ENCODE assay signal across 20 cellular contexts in the genomic region with DNA sequence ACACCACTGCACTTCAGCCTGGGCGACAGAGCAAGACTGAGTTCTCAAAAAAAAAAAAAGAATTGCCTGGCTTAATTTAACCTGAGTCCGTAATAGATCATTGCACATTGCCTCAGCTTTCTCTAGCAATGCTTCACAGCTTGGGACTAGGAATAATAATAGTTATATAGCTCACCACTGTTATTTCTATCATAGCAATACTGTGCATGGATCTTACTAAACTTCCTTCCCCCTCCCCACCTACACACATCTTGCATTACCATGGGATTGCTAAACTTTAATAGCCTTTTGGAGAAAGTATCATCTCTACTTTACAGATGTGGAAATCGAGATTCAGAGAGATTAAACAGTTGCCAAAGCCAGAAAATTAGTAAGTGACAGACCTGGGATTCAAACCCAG.
"Had no signal": no experiment of that assay in that cellular context is flagged by ENCODE, and none has a peak within 500 bp of the region (broad histone marks: within the 10 kb centered on the region; RNA-seq: fewer than 3 reads in every experiment).

No MANE protein-coding gene starts in this region.

- H3K4me3 ChIP-seq: PC-9 had no signal

- ATAC-seq: activated CD8-positive, alpha-beta memory T cell treated with anti-CD3 and anti-CD28 coated beads, Interleukin-2, amount 10 ng/mL, durations not matched to agents 7 days and 5 days had no signal

- H3K27ac Mint-ChIP-seq: activated B cell treated with CpG ODN at 0.5 μM for 24 hours; activated CD4-positive, alpha-beta T cell treated with anti-CD3 and anti-CD28 coated beads, Interleukin-2, amount 10 ng/mL, durations not matched to agents 24 days and 14 days; activated CD8-positive, alpha-beta memory T cell treated with anti-CD3 and anti-CD28 coated beads, Interleukin-2, amount 10 ng/mL, durations not matched to agents 7 days and 5 days; activated naive CD4-positive, alpha-beta T cell treated with anti-CD3 and anti-CD28 coated beads for 36 hours; activated naive CD8-positive, alpha-beta T cell; activated T-cell treated with anti-CD3 and anti-CD28 coated beads, Interleukin-2, amount 50 U/mL, for 24 hours; T-helper 1 cell treated with Interleukin-12 subunit alpha and Interleukin-12 subunit beta and Interleukin-4 antibody, amounts not matched to agents 30 μg/mL and 1 μg/mL, for 36 hours had no signal

- H3K9ac ChIP-seq: KMS-11 had no signal

- H3K36me3 Mint-ChIP-seq: activated CD8-positive, alpha-beta memory T cell treated with anti-CD3 and anti-CD28 coated beads, Interleukin-2, amount 10 ng/mL, durations not matched to agents 7 days and 5 days; activated naive CD8-positive, alpha-beta T cell had no signal

- DNase-seq: activated B cell treated with CpG ODN at 0.5 μM for 24 hours; activated CD4-positive, alpha-beta T cell treated with anti-CD3 and anti-CD28 coated beads for 1 hour; activated CD4-positive, alpha-beta T cell treated with anti-CD3 and anti-CD28 coated beads, Interleukin-2, amount 10 ng/mL, durations not matched to agents 24 days and 14 days; activated CD4-positive, alpha-beta T cell treated with anti-CD3 and anti-CD28 coated beads, Interleukin-2, amount 50 U/mL, for 48 hours; activated CD8-positive, alpha-beta memory T cell treated with anti-CD3 and anti-CD28 coated beads, Interleukin-2, amount 10 ng/mL, durations not matched to agents 7 days and 5 days; activated effector memory CD4-positive, alpha-beta T cell treated with anti-CD3 and anti-CD28 coated beads, Interleukin-2, amount 50 U/mL, for 16 hours; activated naive CD4-positive, alpha-beta T cell treated with anti-CD3 and anti-CD28 coated beads for 36 hours; activated T-cell treated with anti-CD3 and anti-CD28 coated beads, Interleukin-2, amount 50 U/mL, for 24 hours; cerebellar nuclear complex; NCI-H1092; NCI-H1417; NCI-H1694; NCI-H2081; NCI-H446; NCI-H524; PC-9; SHP77 treated with DMSO at 0.1 percent for 48 hours had no signal

- H3K4me1 Mint-ChIP-seq: activated B cell treated with CpG ODN at 0.5 μM for 24 hours; activated CD8-positive, alpha-beta memory T cell treated with anti-CD3 and anti-CD28 coated beads, Interleukin-2, amount 10 ng/mL, durations not matched to agents 7 days and 5 days had no signal

- H3K27ac ChIP-seq: KMS-11, PC-9 had no signal

- H3K9me3 Mint-ChIP-seq: activated B cell treated with CpG ODN at 0.5 μM for 24 hours; activated CD4-positive, alpha-beta T cell treated with anti-CD3 and anti-CD28 coated beads, Interleukin-2, amount 10 ng/mL, durations not matched to agents 24 days and 14 days; activated naive CD4-positive, alpha-beta T cell treated with anti-CD3 and anti-CD28 coated beads for 36 hours; activated T-cell treated with anti-CD3 and anti-CD28 coated beads, Interleukin-2, amount 50 U/mL, for 24 hours; T-helper 1 cell treated with Interleukin-12 subunit alpha and Interleukin-12 subunit beta and Interleukin-4 antibody, amounts not matched to agents 30 μg/mL and 1 μg/mL, for 36 hours had no signal

- H3K4me3 Mint-ChIP-seq: activated B cell treated with CpG ODN at 0.5 μM for 24 hours; activated CD4-positive, alpha-beta T cell treated with anti-CD3 and anti-CD28 coated beads, Interleukin-2, amount 10 ng/mL, durations not matched to agents 24 days and 14 days; activated CD8-positive, alpha-beta memory T cell treated with anti-CD3 and anti-CD28 coated beads, Interleukin-2, amount 10 ng/mL, durations not matched to agents 7 days and 5 days; activated naive CD4-positive, alpha-beta T cell treated with anti-CD3 and anti-CD28 coated beads for 36 hours; activated naive CD8-positive, alpha-beta T cell; activated T-cell treated with anti-CD3 and anti-CD28 coated beads, Interleukin-2, amount 50 U/mL, for 24 hours; T-helper 1 cell treated with Interleukin-12 subunit alpha and Interleukin-12 subunit beta and Interleukin-4 antibody, amounts not matched to agents 30 μg/mL and 1 μg/mL, for 36 hours had no signal

- H2AFZ ChIP-seq: PC-9 had no signal

- H3K4me2 ChIP-seq: KMS-11, PC-9 had no signal

- H3K27me3 Mint-ChIP-seq: activated CD4-positive, alpha-beta T cell treated with anti-CD3 and anti-CD28 coated beads, Interleukin-2, amount 10 ng/mL, durations not matched to agents 24 days and 14 days; activated CD8-positive, alpha-beta memory T cell treated with anti-CD3 and anti-CD28 coated beads, Interleukin-2, amount 10 ng/mL, durations not matched to agents 7 days and 5 days; activated naive CD8-positive, alpha-beta T cell; activated T-cell treated with anti-CD3 and anti-CD28 coated beads, Interleukin-2, amount 50 U/mL, for 24 hours had no signal
